Comparison of ENCODE assay signal across 8 cellular contexts in the genomic region with DNA sequence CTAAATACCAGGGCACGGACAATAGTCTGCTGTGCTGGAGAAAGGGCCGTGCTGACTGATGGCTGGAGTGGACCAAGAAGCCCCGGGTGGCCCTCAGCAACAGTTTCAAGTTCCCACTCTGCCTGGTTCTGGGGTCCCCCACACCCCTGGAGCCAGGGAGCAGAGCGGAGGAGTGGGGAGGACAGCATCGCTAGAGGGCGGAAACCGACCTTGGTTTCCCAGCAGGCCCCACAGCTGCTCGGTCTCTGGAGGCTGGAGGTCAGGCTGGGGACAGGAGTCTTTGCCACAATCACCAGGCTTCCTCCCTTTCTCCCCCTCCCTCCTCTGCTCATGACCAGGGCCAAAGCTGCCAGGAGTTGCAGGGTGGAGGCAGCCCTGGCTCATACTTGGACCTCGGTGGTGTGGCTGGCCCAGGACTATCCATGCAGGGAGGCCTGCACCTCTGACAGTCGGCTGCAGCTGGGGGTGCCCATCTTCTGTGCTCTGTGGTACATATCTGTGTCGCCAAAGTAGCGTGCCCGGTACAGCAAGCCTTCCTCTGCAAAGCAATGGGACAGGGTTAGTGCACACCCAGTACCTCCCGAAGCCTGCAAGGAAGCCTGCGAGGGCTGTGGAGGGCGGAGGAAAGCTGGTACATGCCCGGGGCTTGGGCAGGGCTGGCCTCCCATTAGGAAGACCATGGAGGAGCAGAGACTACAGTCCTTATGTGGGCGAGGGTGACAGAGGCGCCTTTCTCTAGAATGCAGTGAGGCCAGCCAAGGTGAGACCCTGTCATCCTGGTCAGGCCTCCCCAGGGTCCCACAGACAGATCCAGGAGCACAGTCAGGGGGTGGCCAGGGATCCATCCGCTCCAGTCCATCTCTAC. TPM values are rescaled to one million over a fixed set of nuclear protein-coding genes. Genes with fewer than 3 reads are reported as not detected.
DNase-seq lines count a peak whose midpoint lies in the region; ATAC-seq and FAIRE-seq lines count a peak whose summit lies in the region.

No MANE protein-coding gene starts in this region.

- ATAC-seq in HG03378 (IDR thresholded peaks at IDR 0.05; ENCODE audit: unreplicated experiment), result peak; percentile 30
- peak; percentile 52 for ATAC-seq in sciatic nerve

- DNase-seq in ACHN, result peak; percentile 48
- DNase-seq in GM19239 (ENCODE audit: insufficient read length, low spot score), result peak; percentile 60
- DNase-seq in activated CD4-positive, alpha-beta T cell treated with anti-CD3 and anti-CD28 coated beads, Interleukin-2, amount 50 U/mL, for 48 hours, result peak; percentile 61 to 71
- peak; percentile 47 for DNase-seq in fibroblast of the conjunctiva (ENCODE audit: low read depth)
- no peak for DNase-seq in sciatic nerve (ENCODE audit: low spot score)
- no peak for DNase-seq in OCI-M1 (lab: John Stamatoyannopoulos, UW)
- no peak for DNase-seq in NCI-H1092 treated with DMSO at 0.1 percent for 48 hours (lab: John Stamatoyannopoulos, UW)

- intact Hi-C loops in sciatic nerve (cut with DNase I), result loop anchor here (10.0 kb wide), 1 partner anchor 121 kb away; the partner anchor contains the start of genes ANAPC16 and ASCC1

- no peak for FAIRE-seq in GM19239 (lab: Jason Lieb, UNC)

- in situ Hi-C loops in ACHN (cut with HindIII; ENCODE audit: low pct_ligation_motif_present, low pct_unique_long_range_greater_than_20kb, low sequenced_read_pairs), result no loop called here

RNA-seq across cellular contexts. Expression of gene DNAJB12, which starts 19.1 kb away (rescaled TPM):
- 50.0 TPM for total RNA-seq in sciatic nerve

Comparison
In these comparisons a context has a peak if more than half of its experiments do, and no peak if none do; other contexts are left out.
1. DNase-seq: peak in ACHN (single experiment), GM19239 (single experiment), activated CD4-positive, alpha-beta T cell treated with anti-CD3 and anti-CD28 coated beads, Interleukin-2, amount 50 U/mL, for 48 hours (2 of 2) and fibroblast of the conjunctiva (single experiment); none in sciatic nerve (single experiment), OCI-M1 (single experiment) and NCI-H1092 treated with DMSO at 0.1 percent for 48 hours (single experiment).